ENCODE assay signal across 1 cellular context in the genomic region with DNA sequence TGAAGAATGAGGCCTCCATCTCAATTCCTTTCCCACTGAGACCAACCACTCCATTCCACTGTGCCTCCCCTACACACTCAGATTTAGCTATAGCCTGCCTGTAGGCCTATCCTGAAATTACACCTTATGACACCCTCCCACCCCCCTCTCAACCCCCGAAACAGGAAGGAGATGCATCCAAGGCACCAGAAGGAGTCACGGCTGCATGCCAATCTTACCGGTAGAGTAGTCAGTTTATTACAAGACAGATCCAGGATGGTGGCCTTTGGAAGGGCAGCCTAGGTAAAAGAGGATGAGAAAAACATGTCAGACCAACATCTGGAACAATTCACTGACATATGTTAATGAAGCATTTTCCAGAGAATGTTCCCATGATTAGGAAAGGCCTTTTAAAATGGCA.
TF ChIP-seq lines count a peak whose summit lies in the region.

No MANE protein-coding gene starts in this region.

TF ChIP-seq in IMR-90, 13 proteins besides CTCF, POLR2A, EP300 and RAD21:
- TF ChIP-seq SMC3 (IDR thresholded peaks at IDR 0.05; ENCODE audit: low read depth, low read length) (no peak), MXI1 (IDR thresholded peaks at IDR 0.05; ENCODE audit: borderline replicate concordance, low read depth, low read length) (no peak), BHLHE40 (IDR thresholded peaks at IDR 0.05; ENCODE audit: low read depth, low read length) (no peak), ELK1 (IDR thresholded peaks at IDR 0.05; ENCODE audit: borderline replicate concordance, low read depth, low read length) (no peak), USF2 (IDR thresholded peaks at IDR 0.05; ENCODE audit: low read depth, low read length) (no peak), RCOR1 (IDR thresholded peaks at IDR 0.05; ENCODE audit: insufficient replicate concordance, low read length) (no peak), CEBPB (IDR thresholded peaks at IDR 0.05; ENCODE audit: low read depth, low read length) (no peak), MAFK (IDR thresholded peaks at IDR 0.05; ENCODE audit: low read depth, low read length) (no peak), RFX5 (IDR thresholded peaks at IDR 0.05; ENCODE audit: low read depth, low read length) (no peak), FOS (IDR thresholded peaks at IDR 0.05; ENCODE audit: low read depth, low read length) (no peak), CHD1 (IDR thresholded peaks at IDR 0.05; ENCODE audit: low read depth, low read length) (no peak), NFE2L2 (IDR thresholded peaks at IDR 0.05; ENCODE audit: low read depth, low read length) (no peak)
